ENCODE assay signal across 8 cellular contexts in the genomic region with DNA sequence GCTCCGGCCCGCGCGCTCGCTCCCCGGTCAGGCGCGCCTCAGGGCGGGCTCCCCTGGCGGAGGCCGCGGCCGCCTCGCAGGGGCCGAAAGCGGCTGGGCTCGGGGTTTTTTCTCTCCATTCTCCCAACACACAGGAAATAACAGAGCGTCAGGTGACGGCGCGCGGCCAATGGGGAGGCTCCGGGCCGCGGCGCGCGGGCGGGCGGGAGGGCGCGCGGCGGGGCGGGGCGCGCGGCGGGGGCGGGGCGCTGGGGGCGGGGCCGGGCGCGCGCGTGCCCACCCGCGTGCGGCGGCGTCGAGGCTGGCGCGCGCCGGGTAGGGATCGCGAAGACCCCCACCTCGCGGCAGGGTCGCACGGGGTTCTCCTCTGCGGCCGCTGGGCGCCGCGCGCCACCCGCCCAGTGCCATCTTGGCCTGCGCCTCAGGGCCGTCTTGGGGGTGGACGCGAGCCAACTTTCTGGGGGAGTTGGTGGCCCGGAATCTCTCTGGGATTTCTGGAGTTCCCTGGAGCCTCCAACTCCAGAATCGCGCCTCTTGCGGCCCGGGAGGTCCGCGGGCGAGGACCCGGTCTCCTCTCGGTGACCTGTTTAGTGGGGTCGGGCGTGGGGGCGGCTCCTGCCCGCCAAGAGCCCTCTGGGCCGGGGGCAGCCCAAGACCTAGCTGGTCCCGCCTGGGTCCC. TPM values are rescaled to one million over a fixed set of nuclear protein-coding genes. Genes with fewer than 3 reads are reported as not detected.
DNase-seq lines count a peak whose midpoint lies in the region; ATAC-seq, FAIRE-seq and TF ChIP-seq lines count a peak whose summit lies in the region.

Gene TCF20, minus strand, starts transcription at position 142 of the 679 bp plus-strand sequence. CDS start 55,348 bp downstream, outside the sequence.

- in situ Hi-C loops in HepG2 (cut with HindIII; ENCODE audit: extremely low pct_ligation_motif_present, low pct_unique_long_range_greater_than_20kb): no loop called here

- H3K36me3 ChIP-seq in A673 (ENCODE audit: insufficient read depth, low read length, poor library complexity, severe bottlenecking) (no peaks in the 10 kb centered on the region), HepG2 (replicated peaks in 1 of 2; ENCODE audit: control insufficient read depth in 1 of 2, insufficient read depth in 2 of 2, low read length in 2 of 2) (peaks cover 1 to 2% of the 10 kb centered on the region in 2 experiments; a peak in 3 of 5 replicates)

- DNase-seq in A673 (ENCODE audit: low spot score) (peak; percentile 88), NCI-H460 (ENCODE audit: extremely low read depth, low read depth) (peak; percentile 48), HepG2 (ENCODE audit: low spot score) (peak; percentile 66)
- peak; percentile 72 for DNase-seq in activated CD4-positive, alpha-beta T cell treated with anti-CD3 and anti-CD28 coated beads, Interleukin-2, amount 50 U/mL, for 1 hour
- peak; percentile 66 to 70 for DNase-seq in stimulated activated CD4-positive, alpha-beta T cell treated with anti-CD3 and anti-CD28 coated beads, Interleukin-2, amount 100 ng/mL, for 48 hours

- no peaks in the 10 kb centered on the region for H3K9me3 ChIP-seq in A673 (ENCODE audit: low read depth, low read length, poor library complexity, severe bottlenecking)
- H3K9me3 ChIP-seq in HepG2 (ENCODE audit: low read length): no peaks in the 10 kb centered on the region

- BruUV-seq in A673 (replicated peaks; lab: Mats Ljungman, UMichigan) (no TSS peak), HepG2 (replicated peaks; lab: Mats Ljungman, UMichigan) (no TSS peak)

- intact Hi-C loops in A673 (cut with micrococcal nuclease; ENCODE audit: unreplicated experiment): loop anchor here (5.0 kb wide), 1 partner anchor 97 kb away; no protein-coding TSS in a partner anchor
- intact Hi-C loops in dendritic cell treated with granulocyte-macrophage colony-stimulating factor and Interleukin-4, amounts not matched to agents 40 ng/mL and 50 ng/mL, for 4 days (cut with micrococcal nuclease): no loop called here
- intact Hi-C loops in HepG2 (cut with micrococcal nuclease; ENCODE audit: unreplicated experiment): no loop called here

- H3K27me3 Mint-ChIP-seq in dendritic cell treated with granulocyte-macrophage colony-stimulating factor and Interleukin-4, amounts not matched to agents 40 ng/mL and 50 ng/mL, for 4 days: peaks cover 20% of the 10 kb centered on the region

- H3K4me1 Mint-ChIP-seq in dendritic cell treated with granulocyte-macrophage colony-stimulating factor and Interleukin-4, amounts not matched to agents 40 ng/mL and 50 ng/mL, for 4 days (ENCODE audit: low read depth): peaks cover 32% of the 10 kb centered on the region

- peak within 1 kb of the TSS; percentile 61 for H3K27ac Mint-ChIP-seq in dendritic cell treated with granulocyte-macrophage colony-stimulating factor and Interleukin-4, amounts not matched to agents 40 ng/mL and 50 ng/mL, for 4 days

- TF ChIP-seq RAD21 in HepG2 (CRISPR knock-in tag; IDR thresholded peaks at IDR 0.05): no peak

- peak within 1 kb of the TSS; percentile 87 for H3K9ac ChIP-seq in HepG2 (ENCODE audit: insufficient read depth, low read depth, low read length)

- POLR2A ChIA-PET in A673 (lab: Charles Lee; ENCODE audit: low non-redundant PET) (interaction anchor here (0.6 kb wide), 1 partner anchor 689 kb away, joined by 3 read pairs; no protein-coding TSS in a partner anchor), HepG2 (lab: Yijun Ruan, JAX) (no interaction called here)

- peak within 1 kb of the TSS; percentile 98 for H3K4me3 ChIP-seq in A673 (ENCODE audit: low read depth, low read length, poor library complexity, severe bottlenecking)
- H3K4me3 ChIP-seq in HepG2 (replicated peaks in 1 of 3; ENCODE audit: insufficient read depth in 1 of 3, low read depth in 2 of 3, low read length in 3 of 3): peak within 1 kb of the TSS; percentile 83 to 94 (median 93)

- H3K4me1 ChIP-seq in A673 (ENCODE audit: insufficient read depth, low read length, poor library complexity, severe bottlenecking) (peaks cover 21% of the 10 kb centered on the region), HepG2 (ENCODE audit: insufficient read depth, low read length) (peaks cover 45% of the 10 kb centered on the region)

- H2AFZ ChIP-seq in HepG2 (ENCODE audit: low read length): no peak within 1 kb of the TSS

- H3K36me3 Mint-ChIP-seq in dendritic cell treated with granulocyte-macrophage colony-stimulating factor and Interleukin-4, amounts not matched to agents 40 ng/mL and 50 ng/mL, for 4 days (ENCODE audit: low read depth): peaks cover 21% of the 10 kb centered on the region

- 3% methylated on average over 8 of the region's 90 CpGs for WGBS in HepG2 (ENCODE audit: low lambda C conversion rate)

- peak within 1 kb of the TSS; percentile 81 for H3K27ac ChIP-seq in A673 (ENCODE audit: low read depth, low read length, poor library complexity, severe bottlenecking)
- H3K27ac ChIP-seq in HepG2 (ENCODE audit: extremely low read length, insufficient read depth, low read length): peak within 1 kb of the TSS; percentile 88

- H3K4me2 ChIP-seq in HepG2 (ENCODE audit: low read depth, low read length): peak within 1 kb of the TSS; percentile 83

- peak; percentile 30 to 39; a peak in 1 of 4 replicates for TF ChIP-seq POLR2A in HepG2 (IDR thresholded peaks at IDR 0.05; ENCODE audit: insufficient read depth in 1 of 2, low read depth in 2 of 2, low read length in 2 of 2)

- TF ChIP-seq CTCF in A673 (conservative IDR thresholded peaks at IDR 0.05; ENCODE audit: low read depth, low read length): no peak
- TF ChIP-seq CTCF in HepG2 (CRISPR knock-in tag; IDR thresholded peaks at IDR 0.05): no peak

- peaks cover 41% of the 10 kb centered on the region for H3K79me2 ChIP-seq in HepG2 (ENCODE audit: insufficient read depth, low read length)

- H3K9me3 Mint-ChIP-seq in dendritic cell treated with granulocyte-macrophage colony-stimulating factor and Interleukin-4, amounts not matched to agents 40 ng/mL and 50 ng/mL, for 4 days: no peaks in the 10 kb centered on the region

- ATAC-seq in GM18858 (IDR thresholded peaks at IDR 0.05; ENCODE audit: unreplicated experiment) (peak; percentile 61), HG03095 (IDR thresholded peaks at IDR 0.05; ENCODE audit: unreplicated experiment) (peak; percentile 41), HepG2 (peak; percentile 47)

- TF ChIP-seq EP300 in HepG2 (IDR thresholded peaks at IDR 0.05; ENCODE audit: low read depth in 2 of 2, low read length in 2 of 2) (no peak), HepG2 (CRISPR knock-in tag; IDR thresholded peaks at IDR 0.05; ENCODE audit: borderline replicate concordance) (no peak)

- peak within 1 kb of the TSS; percentile 82 for H3K4me3 Mint-ChIP-seq in dendritic cell treated with granulocyte-macrophage colony-stimulating factor and Interleukin-4, amounts not matched to agents 40 ng/mL and 50 ng/mL, for 4 days

- H4K20me1 ChIP-seq in HepG2 (ENCODE audit: insufficient read depth, low read length): peaks cover 31% of the 10 kb centered on the region

- CTCF ChIA-PET in A673 (lab: Charles Lee) (no interaction called here), HepG2 (lab: Yijun Ruan, JAX; ENCODE audit: low intra/inter-chr PET ratio, low total read pairs) (interaction anchor here (1.0 to 1.4 kb wide), 2 partner anchors 43 to 102 kb away, joined by 3 to 6 read pairs; no protein-coding TSS in a partner anchor)

- FAIRE-seq in HepG2 (lab: Jason Lieb, UNC): no peak

- H3K27me3 ChIP-seq in A673 (replicated peaks; ENCODE audit: insufficient read depth, low read depth, low read length, poor library complexity) (no peaks in the 10 kb centered on the region), HepG2 (ENCODE audit: control insufficient read depth in 1 of 2, insufficient read depth in 2 of 2, low read length in 2 of 2) (no peaks in the 10 kb centered on the region; a peak in 1 of 5 replicates)

TF ChIP-seq in HepG2, 621 proteins besides CTCF, POLR2A, EP300 and RAD21 (continues in another document):
- TF ChIP-seq ZNF563 (CRISPR knock-in tag; IDR thresholded peaks at IDR 0.05) (peak; percentile 59; the same call in 1 of the 2 replicates), NR2F6 (IDR thresholded peaks at IDR 0.05) (no peak), NR2F6 (CRISPR knock-in tag; IDR thresholded peaks at IDR 0.05) (no peak), ZMYM4 (CRISPR knock-in tag; IDR thresholded peaks at IDR 0.05) (0 out of 2 replicates have a peak, but pooled peaks have one; percentile 17), GABPB1 (CRISPR knock-in tag; IDR thresholded peaks at IDR 0.05) (peak; percentile 32; the same call in 1 of the 2 replicates), ZNF263 (CRISPR knock-in tag; IDR thresholded peaks at IDR 0.05) (no peak), ZNF614 (CRISPR knock-in tag; IDR thresholded peaks at IDR 0.05; ENCODE audit: borderline replicate concordance) (no peak), IKZF4 (CRISPR knock-in tag; IDR thresholded peaks at IDR 0.05; ENCODE audit: borderline replicate concordance, low read depth, not compliant biosample characterization) (peak; percentile 89), ASH2L (IDR thresholded peaks at IDR 0.05; ENCODE audit: insufficient read length, low read depth, low read length) (no peak)

RNA-seq across cellular contexts. Expression of gene TCF20, which starts in this region (rescaled TPM):
- total RNA-seq in A673 (2021): 69.3 and 77.8 TPM in 2 replicates
- 18.1 and 21.1 TPM in 2 replicates for total RNA-seq in NCI-H460 (2014; rRNA removed; shearing (Covaris generic))
- 5.7 and 11.9 TPM in 2 replicates for polyA plus RNA-seq in NCI-H460 (2014; cell fraction: nucleus; rRNA removed)
- total RNA-seq in HepG2 (2016; rRNA removed; fragmentation: Illumina TruSeq; extraction: Trizol): 23.7 and 25.7 TPM in 2 replicates
- total RNA-seq in HepG2 (2016; cell fraction: cytosol; rRNA removed; fragmentation: Illumina TruSeq; extraction: Trizol; ENCODE audit: low read depth): 1.5 TPM in 2 replicates
- total RNA-seq in HepG2 (2016; cell fraction: insoluble cytoplasmic fraction; rRNA removed; fragmentation: Illumina TruSeq; extraction: Trizol): 23.1 and 26.1 TPM in 2 replicates
- total RNA-seq in HepG2 (2016; cell fraction: membrane; rRNA removed; fragmentation: Illumina TruSeq; extraction: Trizol): 7.4 and 8.3 TPM in 2 replicates
- total RNA-seq in HepG2 (2016; cell fraction: nucleus; rRNA removed; fragmentation: Illumina TruSeq; extraction: Trizol): 19.0 and 20.9 TPM in 2 replicates
- 12.8 and 15.8 TPM in 2 replicates for polyA plus RNA-seq in HepG2 (2011; rRNA removed)
- polyA plus RNA-seq in HepG2 (2011; cell fraction: cytosol; rRNA removed): 12.1 and 14.1 TPM in 2 replicates
- 14.6 and 15.9 TPM in 2 replicates for polyA plus RNA-seq in HepG2 (2011; cell fraction: nucleus; rRNA removed)
- 13.0 and 16.5 TPM in 2 replicates for polyA plus RNA-seq in HepG2 (2012)
- 0.41 and 0.70 TPM in 2 replicates for polyA plus RNA-seq in HepG2 (2016; cell fraction: cytosol; fragmentation: Illumina TruSeq; extraction: Trizol; ENCODE audit: low read depth)
- polyA plus RNA-seq in HepG2 (2016; cell fraction: insoluble cytoplasmic fraction; fragmentation: Illumina TruSeq; extraction: Trizol; ENCODE audit: low read depth): 16.1 and 17.1 TPM in 2 replicates
- polyA plus RNA-seq in HepG2 (2016; cell fraction: membrane; fragmentation: Illumina TruSeq; extraction: Trizol; ENCODE audit: low read depth): 2.3 and 2.6 TPM in 2 replicates
- polyA plus RNA-seq in HepG2 (2016; cell fraction: nucleus; fragmentation: Illumina TruSeq; extraction: Trizol; ENCODE audit: insufficient read depth, low read depth): 16.7 and 20.2 TPM in 2 replicates
- polyA minus RNA-seq in HepG2 (2011; rRNA and poly(A)+ RNA removed; ENCODE audit: low replicate concordance): 35.6 and 52.5 TPM in 2 replicates
- 20.2 and 25.1 TPM in 2 replicates for polyA minus RNA-seq in HepG2 (2011; cell fraction: cytosol; rRNA and poly(A)+ RNA removed)
- 24.6 and 30.6 TPM in 2 replicates for polyA minus RNA-seq in HepG2 (2011; cell fraction: nucleus; rRNA and poly(A)+ RNA removed)

Comparison
In these comparisons a context has a peak if more than half of its experiments do, and no peak if none do; other contexts are left out.
1. Peak in every context shown above with its lines: DNase-seq, ATAC-seq, H3K4me3 ChIP-seq and H3K27ac ChIP-seq.